Comparison of ENCODE assay signal across 31 cellular contexts in genomic region chr20:61544910-61545889, GRCh38.
"Had no signal": no experiment of that assay in that cellular context is flagged by ENCODE, and none has a peak within 500 bp of the region (broad histone marks: within the 10 kb centered on the region; RNA-seq: fewer than 3 reads in every experiment).

No MANE protein-coding gene starts in this region.

- H3K9me3 ChIP-seq: ascending aorta, body of pancreas, breast epithelium had no signal

- H3K4me1 ChIP-seq: ascending aorta, body of pancreas, breast epithelium had no signal

- H3K27me3 ChIP-seq: ascending aorta, body of pancreas had no signal

- DNase-seq: activated B cell treated with CpG ODN at 0.5 μM for 24 hours; activated CD4-positive, alpha-beta T cell treated with anti-CD3 and anti-CD28 coated beads for 4 hours; activated CD4-positive, alpha-beta T cell treated with anti-CD3 and anti-CD28 coated beads, Interleukin-2, amount 50 U/mL, for 1 hour; activated CD4-positive, CD25-positive, alpha-beta regulatory T cell treated with anti-CD3 and anti-CD28 coated beads, Interleukin-2, amount 50 U/mL, for 72 hours; activated CD8-positive, alpha-beta T cell treated with anti-CD3 and anti-CD28 coated beads for 36 hours; activated gamma-delta T cell; activated naive CD4-positive, alpha-beta T cell treated with Interleukin-2 at 50 U/mL for 16 hours; activated naive CD8-positive, alpha-beta T cell treated with anti-CD3 and anti-CD28 coated beads, Interleukin-2, amount 10 ng/mL, durations not matched to agents 7 days and 5 days; activated T-cell treated with anti-CD3 and anti-CD28 coated beads, Interleukin-2, amount 50 U/mL, for 1 hour; body of pancreas; NCI-H1092 treated with DMSO at 0.1 percent for 48 hours; NCI-H1417; NCI-H146; NCI-H187; NCI-H2029 treated with DMSO at 0.1 percent for 48 hours; NCI-H2107; NCI-H2171; NCI-H510A; NCI-H526; NCI-H748 treated with DMSO at 0.1 percent for 48 hours; NK-92 treated with Interleukin-12 subunit alpha and Interleukin-12 subunit beta, amount 100 ng/mL, for 24 hours; PC-3; SIG-M5; T-cell; T-helper 17 cell had no signal

- H3K4me3 ChIP-seq: ascending aorta, body of pancreas, breast epithelium, K562 had no signal

- FAIRE-seq: K562, RCC 7860 had no signal

- H3K27ac ChIP-seq: ascending aorta, body of pancreas, breast epithelium, RWPE1, VCaP had no signal

- H3K36me3 ChIP-seq: ascending aorta, breast epithelium had no signal
